ENCODE assay signal across 8 cellular contexts in the genomic region with DNA sequence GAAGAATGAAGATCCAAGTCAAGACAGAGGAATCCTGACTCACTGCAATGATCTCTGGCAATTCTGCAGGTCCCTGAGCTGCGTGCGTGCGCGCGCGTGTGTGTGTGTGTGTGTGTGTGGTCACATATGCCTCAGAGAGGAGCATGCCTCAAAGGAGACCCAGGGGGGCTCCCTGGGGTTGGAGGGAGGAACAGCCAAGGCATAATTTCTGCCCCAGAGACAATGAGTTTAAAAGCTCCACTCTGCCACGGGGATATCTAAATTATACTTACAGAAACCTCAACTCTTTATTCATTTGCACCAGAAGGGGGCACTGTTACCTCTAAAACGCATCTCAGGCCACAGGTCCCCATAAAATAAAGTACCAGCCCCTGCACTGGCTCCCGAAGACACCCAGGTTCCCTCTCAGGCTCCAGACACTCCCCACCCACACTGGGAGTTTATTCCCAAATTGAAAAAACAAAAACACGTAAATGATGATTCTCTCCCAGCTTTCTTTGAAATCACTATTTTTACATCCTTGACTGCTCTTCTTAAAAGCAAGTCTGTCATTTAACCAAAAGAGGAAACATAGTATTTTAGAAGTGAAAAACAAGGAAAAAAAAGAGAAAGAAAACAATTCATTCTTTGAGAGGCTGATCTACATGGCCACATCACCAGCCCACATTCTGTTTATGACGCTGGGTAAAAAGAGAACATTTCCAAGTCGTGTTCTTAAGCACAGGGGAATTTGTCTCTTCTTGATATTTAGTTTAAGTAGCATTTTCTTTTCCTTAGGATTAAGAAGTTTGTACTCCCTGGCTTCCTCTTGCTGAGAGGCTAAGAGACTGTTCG.
A peak's percentile ranks its signal among the peaks of the same experiment; 100 is the strongest.
DNase-seq lines count a peak whose midpoint lies in the region; ATAC-seq, FAIRE-seq and TF ChIP-seq lines count a peak whose summit lies in the region.

No MANE protein-coding gene starts in this region.

- POLR2A ChIA-PET in Caco-2 (lab: Charles Lee): no interaction called here

- H3K36me3 ChIP-seq in Caco-2 (ENCODE audit: control insufficient read depth, insufficient read depth, low read length): no peaks in the 10 kb centered on the region

- TF ChIP-seq CTCF in Caco-2 (IDR thresholded peaks at IDR 0.05; ENCODE audit: insufficient read depth in 1 of 2, low read depth in 1 of 2, low read length in 1 of 2, severe bottlenecking in 1 of 2, unreplicated experiment in 1 of 2) (peak; percentile 64 to 76), endothelial cell (IDR thresholded peaks at IDR 0.05; ENCODE audit: unreplicated experiment) (peak; percentile 64), mesothelial cell of epicardium (IDR thresholded peaks at IDR 0.05; ENCODE audit: unreplicated experiment) (peak; percentile 63)

- no peak for TF ChIP-seq POLR2A in H54 (IDR thresholded peaks at IDR 0.05; ENCODE audit: low read depth, low read length)

- ATAC-seq in HG03159 (IDR thresholded peaks at IDR 0.05; ENCODE audit: unreplicated experiment) (no peak), HG03442 (IDR thresholded peaks at IDR 0.05; ENCODE audit: unreplicated experiment) (no peak), HG02610 (IDR thresholded peaks at IDR 0.05; ENCODE audit: unreplicated experiment) (no peak)

- H3K4me1 Mint-ChIP-seq in Caco-2 (ENCODE audit: low read depth, unreplicated experiment) (peaks cover 2% of the 10 kb centered on the region), endothelial cell (ENCODE audit: unreplicated experiment) (no peaks in the 10 kb centered on the region), mesothelial cell of epicardium (no peaks in the 10 kb centered on the region)

- H3K27ac Mint-ChIP-seq in Caco-2 (ENCODE audit: unreplicated experiment) (no peak overlapping the region), endothelial cell (ENCODE audit: unreplicated experiment) (no peak overlapping the region), mesothelial cell of epicardium (no peak overlapping the region)

- H3K27me3 Mint-ChIP-seq in Caco-2 (ENCODE audit: insufficient read depth, unreplicated experiment): no peaks in the 10 kb centered on the region
- no peaks in the 10 kb centered on the region for H3K27me3 Mint-ChIP-seq in endothelial cell (ENCODE audit: unreplicated experiment)
- peaks cover 3% of the 10 kb centered on the region for H3K27me3 Mint-ChIP-seq in mesothelial cell of epicardium (ENCODE audit: low read depth)

- CTCF ChIA-PET in Caco-2 (lab: Charles Lee): interaction anchor here (0.6 to 1.4 kb wide), 10 partner anchors 9 to 184 kb away, joined by 3 to 16 read pairs (median 4); no protein-coding TSS in a partner anchor

- no peaks in the 10 kb centered on the region for H3K36me3 Mint-ChIP-seq in Caco-2 (ENCODE audit: insufficient read depth, unreplicated experiment)
- no peaks in the 10 kb centered on the region for H3K36me3 Mint-ChIP-seq in endothelial cell (ENCODE audit: low read depth, unreplicated experiment)
- H3K36me3 Mint-ChIP-seq in mesothelial cell of epicardium: no peaks in the 10 kb centered on the region

- DNase-seq in Caco-2 (peak; percentile 42 to 68), H54 (ENCODE audit: insufficient read length, low spot score) (peak; percentile 16), OCI-M1 (lab: John Stamatoyannopoulos, UW) (peak; percentile 44), endothelial cell (ENCODE audit: low spot score) (peak; percentile 46), mesothelial cell of epicardium (ENCODE audit: low spot score in 2 of 2, unreplicated experiment in 2 of 2) (no peak)

- no peaks in the 10 kb centered on the region; the same call in 1 of the 2 replicates for H3K9me3 ChIP-seq in Caco-2

- H3K4me3 Mint-ChIP-seq in Caco-2 (ENCODE audit: unreplicated experiment) (no peak overlapping the region), endothelial cell (ENCODE audit: unreplicated experiment) (no peak overlapping the region), mesothelial cell of epicardium (no peak overlapping the region)

- no peaks in the 10 kb centered on the region for H3K27me3 ChIP-seq in Caco-2 (replicated peaks; ENCODE audit: control insufficient read depth, insufficient read depth, low read length)

- intact Hi-C loops in Caco-2 (cut with micrococcal nuclease; ENCODE audit: unreplicated experiment): loop anchor here (1.0 to 2.0 kb wide), 3 partner anchors 60 to 399 kb away; no protein-coding TSS in a partner anchor

- H3K4me3 ChIP-seq in Caco-2 (ENCODE audit: low read depth, low read length): no peak overlapping the region

- peaks cover 8% of the 10 kb centered on the region; the same call in 1 of the 2 replicates for H3K4me1 ChIP-seq in Caco-2

- BruUV-seq in Caco-2 (replicated peaks; lab: Mats Ljungman, UMichigan): no TSS peak

- no peak for FAIRE-seq in H54 (lab: Jason Lieb, UNC)

- H3K9me3 Mint-ChIP-seq in Caco-2 (ENCODE audit: unreplicated experiment): no peaks in the 10 kb centered on the region
- H3K9me3 Mint-ChIP-seq in endothelial cell (ENCODE audit: unreplicated experiment): no peaks in the 10 kb centered on the region
- H3K9me3 Mint-ChIP-seq in mesothelial cell of epicardium: no peaks in the 10 kb centered on the region

Comparison
In these comparisons a context has a peak if more than half of its experiments do, and no peak if none do; other contexts are left out.
1. DNase-seq: peak in Caco-2 (2 of 2), H54 (single experiment), OCI-M1 (single experiment) and endothelial cell (single experiment); none in mesothelial cell of epicardium (0 of 2).
2. Peak in every context shown above with its lines, with median percentiles within 50 percentile points of each other: CTCF ChIP-seq.